ENCODE assay signal across 1 cellular context in the genomic region with DNA sequence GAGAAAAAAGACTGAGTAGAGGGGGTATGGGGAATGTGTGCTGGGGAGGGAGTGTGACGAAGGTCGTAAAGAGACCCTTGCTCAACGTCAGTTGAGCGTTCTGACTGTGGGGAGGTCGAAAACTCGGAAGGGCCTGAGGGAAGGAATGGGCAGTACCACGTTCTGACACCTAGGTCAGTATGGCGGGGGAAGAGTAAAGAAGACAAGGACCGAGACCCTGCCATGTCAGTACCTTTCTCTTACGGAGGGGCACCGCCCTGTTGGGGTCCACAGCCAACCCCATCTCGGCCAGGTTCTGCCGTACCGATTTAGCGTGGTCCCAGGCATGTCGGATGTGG.
TF ChIP-seq lines count a peak whose summit lies in the region.

No MANE protein-coding gene starts in this region.

TF ChIP-seq in endothelial cell of umbilical vein, 7 proteins besides CTCF, POLR2A, EP300 and RAD21:
- TF ChIP-seq FOS (IDR thresholded peaks at IDR 0.05; ENCODE audit: borderline replicate concordance, insufficient read depth, low read length) = no peak
- TF ChIP-seq MYC (IDR thresholded peaks at IDR 0.05; ENCODE audit: low read depth, low read length) = no peak
- TF ChIP-seq POLR2AphosphoS5 (IDR thresholded peaks at IDR 0.05; ENCODE audit: insufficient read depth, low read depth, low read length) = peak; percentile 4
